In the genomic region with DNA sequence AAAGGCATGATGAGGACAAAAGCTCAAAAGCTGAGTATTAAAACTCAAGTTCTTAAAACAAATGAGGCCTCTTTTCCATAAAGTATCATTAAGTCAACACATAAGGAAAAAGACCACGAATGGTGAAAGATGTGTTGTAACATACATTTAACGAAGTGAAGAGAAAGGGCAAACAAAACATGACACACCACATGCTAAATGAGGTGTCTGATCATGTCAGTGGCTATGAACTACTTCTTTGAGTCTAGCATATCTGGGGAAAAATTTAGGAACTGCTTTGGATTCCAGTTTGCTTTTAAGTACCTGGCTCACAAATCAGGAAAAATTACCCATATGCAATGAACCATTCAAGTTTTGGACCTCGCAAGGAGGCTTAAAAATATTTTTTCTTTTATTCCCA, we compare ENCODE assay signal across 26 cellular contexts.
"Had no signal": no experiment of that assay in that cellular context is flagged by ENCODE, and none has a peak within 500 bp of the region (broad histone marks: within the 10 kb centered on the region; RNA-seq: fewer than 3 reads in every experiment).

No MANE protein-coding gene starts in this region.

- H3K9me3 Mint-ChIP-seq: dendritic cell treated with granulocyte-macrophage colony-stimulating factor and Interleukin-4, amounts not matched to agents 40 ng/mL and 50 ng/mL, for 4 days; memory B cell; stimulated activated effector memory CD8-positive, alpha-beta T cell treated with anti-CD3 and anti-CD28 coated beads, Interleukin-12 subunit alpha, Interleukin-12 subunit beta, amount 100 ng/mL, for 72 hours had no signal

- H3K27me3 ChIP-seq: colonic mucosa, gastroesophageal sphincter, heart left ventricle, hepatocyte, right atrium auricular region, stomach, thyroid gland, vagina had no signal

- H3K27ac ChIP-seq: colonic mucosa, gastroesophageal sphincter, heart left ventricle, hepatocyte, parathyroid adenoma, right atrium auricular region, stomach, thyroid gland, vagina had no signal

- DNase-seq: colonic mucosa; effector CD8-positive, alpha-beta T cell; foreskin fibroblast; heart left ventricle; kidney; occipital lobe; stimulated activated CD4-positive, alpha-beta T cell treated with anti-CD3 and anti-CD28 coated beads, Interleukin-12 subunit alpha, Interleukin-12 subunit beta, amount 100 ng/mL, for 4 hours; stimulated activated CD4-positive, alpha-beta T cell treated with anti-CD3 and anti-CD28 coated beads, Interleukin-1b, Interleukin-23, amount 100 ng/mL, for 48 hours; stimulated activated CD4-positive, alpha-beta T cell treated with anti-CD3 and anti-CD28 coated beads, Interleukin-4, amount 100 ng/mL, for 1 hour; stimulated activated naive CD4-positive, alpha-beta T cell treated with Interleukin-2 at 50 U/mL for 16 hours; stomach; thyroid gland had no signal

- H3K9me3 ChIP-seq: colonic mucosa, gastroesophageal sphincter, heart left ventricle, right atrium auricular region, stomach, thyroid gland, vagina had no signal

- FAIRE-seq: kidney had no signal

- H3K4me3 ChIP-seq: colonic mucosa, gastroesophageal sphincter, heart left ventricle, hepatocyte, lung, right atrium auricular region, smooth muscle cell, stomach, thyroid gland, vagina had no signal

- ATAC-seq: esophagus mucosa; gastroesophageal sphincter; heart left ventricle; left lobe of liver; sciatic nerve; stimulated activated effector memory CD8-positive, alpha-beta T cell treated with anti-CD3 and anti-CD28 coated beads, Interleukin-12 subunit alpha, Interleukin-12 subunit beta, amount 100 ng/mL, for 72 hours had no signal

- H3K4me3 Mint-ChIP-seq: dendritic cell treated with granulocyte-macrophage colony-stimulating factor and Interleukin-4, amounts not matched to agents 40 ng/mL and 50 ng/mL, for 4 days; memory B cell; stimulated activated effector memory CD8-positive, alpha-beta T cell treated with anti-CD3 and anti-CD28 coated beads, Interleukin-12 subunit alpha, Interleukin-12 subunit beta, amount 100 ng/mL, for 72 hours had no signal

- H3K4me1 ChIP-seq: colonic mucosa, right atrium auricular region had no signal

- H3K27me3 Mint-ChIP-seq: dendritic cell treated with granulocyte-macrophage colony-stimulating factor and Interleukin-4, amounts not matched to agents 40 ng/mL and 50 ng/mL, for 4 days; memory B cell; progenitor cell of endocrine pancreas had no signal

- H3K36me3 ChIP-seq: colonic mucosa had no signal

- H3K27ac Mint-ChIP-seq: dendritic cell treated with granulocyte-macrophage colony-stimulating factor and Interleukin-4, amounts not matched to agents 40 ng/mL and 50 ng/mL, for 4 days; memory B cell; stimulated activated effector memory CD8-positive, alpha-beta T cell treated with anti-CD3 and anti-CD28 coated beads, Interleukin-12 subunit alpha, Interleukin-12 subunit beta, amount 100 ng/mL, for 72 hours had no signal
